34 cellular contexts compared by ENCODE assay signal in the genomic region with DNA sequence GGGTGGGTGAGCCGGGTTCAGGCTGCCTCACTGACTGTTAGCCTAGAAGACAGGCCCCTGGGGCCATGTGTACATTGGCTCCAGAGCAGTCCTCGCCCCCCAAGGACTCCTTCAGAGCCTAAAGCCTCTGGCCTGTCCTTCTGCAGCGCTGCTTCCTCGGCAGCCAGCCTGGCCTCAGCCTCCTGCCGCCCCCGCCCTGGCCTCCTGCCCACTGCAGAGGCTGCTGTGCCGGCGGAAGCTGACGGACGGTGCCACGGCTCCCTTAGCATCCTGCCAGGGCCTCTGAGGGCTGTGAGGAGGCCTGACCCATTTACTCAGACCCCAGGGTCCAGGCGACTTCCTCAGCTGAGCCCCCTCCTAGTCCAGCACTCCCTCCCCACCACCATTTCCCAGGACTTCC. TPM values are rescaled to one million over a fixed set of nuclear protein-coding genes. Genes with fewer than 3 reads are reported as not detected.
DNase-seq lines count a peak whose midpoint lies in the region; ATAC-seq, FAIRE-seq and TF ChIP-seq lines count a peak whose summit lies in the region.
"Had no signal": no experiment of that assay in that cellular context is flagged by ENCODE, and none has a peak within 500 bp of the region (broad histone marks: within the 10 kb centered on the region; RNA-seq: fewer than 3 reads in every experiment).

No MANE protein-coding gene starts in this region.

- peaks cover 52% of the 10 kb centered on the region for H3K27me3 Mint-ChIP-seq in astrocyte (ENCODE audit: low read depth, unreplicated experiment)

- DNase-seq in BE2C, result peak; percentile 70
- DNase-seq in astrocyte (ENCODE audit: low read depth), result peak; percentile 7
- peak; percentile 13 for DNase-seq in myocyte (ENCODE audit: low read depth)
- no peak for DNase-seq in activated CD4-positive, alpha-beta T cell treated with anti-CD3 and anti-CD28 coated beads for 4 hours
- DNase-seq in mesenteric fat pad (ENCODE audit: low spot score), result no peak
- DNase-seq: ACHN; activated CD8-positive, alpha-beta T cell treated with anti-CD3 and anti-CD28 coated beads, Interleukin-2, amount 10 ng/mL, durations not matched to agents 7 days and 5 days; activated effector memory CD4-positive, alpha-beta T cell treated with Interleukin-2 at 50 U/mL for 16 hours; activated naive CD8-positive, alpha-beta T cell treated with anti-CD3 and anti-CD28 coated beads, Interleukin-2, amount 10 ng/mL, durations not matched to agents 7 days and 5 days; activated T-cell treated with anti-CD3 and anti-CD28 coated beads for 4 hours; colonic mucosa; gastrocnemius medialis; GOT3; hippocampal formation; left ventricle myocardium inferior; midbrain; natural killer cell; NCI-H69; pancreas; stimulated activated CD4-positive, alpha-beta T cell treated with anti-CD3 and anti-CD28 coated beads, Interleukin-12 subunit alpha, Interleukin-12 subunit beta, amount 100 ng/mL, for 4 hours; stimulated activated CD4-positive, alpha-beta T cell treated with anti-CD3 and anti-CD28 coated beads, Interleukin-4, amount 100 ng/mL, for 24 hours; stimulated activated naive CD4-positive, alpha-beta T cell had no signal

- no peak for TF ChIP-seq CTCF in BE2C (IDR thresholded peaks at IDR 0.05; ENCODE audit: low read depth, low read length)
- no peak for TF ChIP-seq CTCF in HEK293 (tag by site-specific recombination; IDR thresholded peaks at IDR 0.05)
- no peak for TF ChIP-seq CTCF in astrocyte (IDR thresholded peaks at IDR 0.05; ENCODE audit: insufficient read depth, low read depth, low read length)

- no peaks in the 10 kb centered on the region for H3K4me1 Mint-ChIP-seq in astrocyte (ENCODE audit: low read depth, unreplicated experiment)
- H3K4me1 Mint-ChIP-seq: activated naive CD8-positive, alpha-beta T cell treated with anti-CD3 and anti-CD28 coated beads, Interleukin-2, amount 10 ng/mL, durations not matched to agents 7 days and 5 days; natural killer cell had no signal

- no peak overlapping the region for H2AFZ ChIP-seq in astrocyte (ENCODE audit: low read depth, low read length)

- H3K4me3 Mint-ChIP-seq in astrocyte (ENCODE audit: unreplicated experiment), result no peak overlapping the region
- H3K4me3 Mint-ChIP-seq: activated CD8-positive, alpha-beta T cell treated with anti-CD3 and anti-CD28 coated beads, Interleukin-2, amount 10 ng/mL, durations not matched to agents 7 days and 5 days; activated naive CD8-positive, alpha-beta T cell treated with anti-CD3 and anti-CD28 coated beads, Interleukin-2, amount 10 ng/mL, durations not matched to agents 7 days and 5 days; brain; natural killer cell had no signal

- no peak for ATAC-seq in GM21619 (IDR thresholded peaks at IDR 0.05; ENCODE audit: unreplicated experiment)
- ATAC-seq in GM19324 (IDR thresholded peaks at IDR 0.05; ENCODE audit: low FRiP score, unreplicated experiment), result no peak
- ATAC-seq: activated CD4-positive, CD25-positive, alpha-beta regulatory T cell treated with anti-CD3 and anti-CD28 coated beads, Interleukin-2, amount 50 U/mL, for 24 hours; activated CD8-positive, alpha-beta T cell treated with anti-CD3 and anti-CD28 coated beads, Interleukin-2, amount 10 ng/mL, durations not matched to agents 7 days and 5 days; esophagus mucosa; gastrocnemius medialis; natural killer cell; pancreas; Right ventricle myocardium inferior had no signal

- H3K4me3 ChIP-seq in BE2C (ENCODE audit: low read depth, low read length) (no peak overlapping the region), HEK293 (ENCODE audit: low read depth, low read length) (no peak overlapping the region), astrocyte (ENCODE audit: insufficient read depth, low read depth, low read length) (no peak overlapping the region)
- H3K4me3 ChIP-seq: colonic mucosa, gastrocnemius medialis, left ventricle myocardium inferior, pancreas, right atrium auricular region, thoracic aorta, vagina had no signal

- FAIRE-seq in astrocyte (lab: Jason Lieb, UNC), result no peak
- FAIRE-seq: pancreas had no signal

- H3K27me3 ChIP-seq in BE2C (no peaks in the 10 kb centered on the region), astrocyte (ENCODE audit: insufficient read depth, low read length) (peaks cover 5% of the 10 kb centered on the region)
- H3K27me3 ChIP-seq: pancreas, right atrium auricular region, vagina had no signal

- no peak overlapping the region for H3K4me2 ChIP-seq in astrocyte (ENCODE audit: low read length)
- H3K4me2 ChIP-seq: KMS-11 had no signal

- H3K36me3 Mint-ChIP-seq in astrocyte (ENCODE audit: low read depth, unreplicated experiment), result no peaks in the 10 kb centered on the region
- H3K36me3 Mint-ChIP-seq: activated naive CD8-positive, alpha-beta T cell treated with anti-CD3 and anti-CD28 coated beads, Interleukin-2, amount 10 ng/mL, durations not matched to agents 7 days and 5 days; brain; natural killer cell had no signal

- H3K27ac Mint-ChIP-seq in astrocyte (ENCODE audit: unreplicated experiment), result no peak overlapping the region
- H3K27ac Mint-ChIP-seq: activated CD8-positive, alpha-beta T cell treated with anti-CD3 and anti-CD28 coated beads, Interleukin-2, amount 10 ng/mL, durations not matched to agents 7 days and 5 days; activated naive CD8-positive, alpha-beta T cell treated with anti-CD3 and anti-CD28 coated beads, Interleukin-2, amount 10 ng/mL, durations not matched to agents 7 days and 5 days; brain; natural killer cell had no signal

- no peak overlapping the region for H3K27ac ChIP-seq in HEK293 (ENCODE audit: extremely low read depth, low read depth, low read length)
- H3K27ac ChIP-seq in astrocyte (ENCODE audit: low read depth, low read length), result no peak overlapping the region
- H3K27ac ChIP-seq: C4-2B, colonic mucosa, gastrocnemius medialis, KMS-11, left ventricle myocardium inferior, pancreas, right atrium auricular region, thoracic aorta, vagina had no signal

- H3K9me3 Mint-ChIP-seq in astrocyte (ENCODE audit: unreplicated experiment), result no peaks in the 10 kb centered on the region
- H3K9me3 Mint-ChIP-seq: activated naive CD8-positive, alpha-beta T cell treated with anti-CD3 and anti-CD28 coated beads, Interleukin-2, amount 10 ng/mL, durations not matched to agents 7 days and 5 days; natural killer cell had no signal

- CTCF ChIA-PET in HEK293 (lab: Yijun Ruan, JAX), result interaction anchor here (0.6 kb wide), 1 partner anchor 463 kb away, joined by 3 read pairs; no protein-coding TSS in a partner anchor

- H3K4me1 ChIP-seq in BE2C, result peaks cover 10% of the 10 kb centered on the region
- H3K4me1 ChIP-seq in HEK293 (ENCODE audit: control insufficient read depth, insufficient read depth, low read length), result no peaks in the 10 kb centered on the region
- no peaks in the 10 kb centered on the region for H3K4me1 ChIP-seq in astrocyte (ENCODE audit: insufficient read depth, low read length)
- H3K4me1 ChIP-seq: colonic mucosa, gastrocnemius medialis, vagina had no signal

- H3K9me3 ChIP-seq in BE2C, result no peaks in the 10 kb centered on the region
- no peaks in the 10 kb centered on the region for H3K9me3 ChIP-seq in HEK293 (ENCODE audit: control insufficient read depth, insufficient read depth, low read depth, low read length)
- H3K9me3 ChIP-seq in astrocyte (ENCODE audit: insufficient read depth, low read depth, low read length), result no peaks in the 10 kb centered on the region
- H3K9me3 ChIP-seq: colonic mucosa, gastrocnemius medialis, left ventricle myocardium inferior, pancreas, right atrium auricular region, thoracic aorta, vagina had no signal

- H3K36me3 ChIP-seq in BE2C (peaks cover 43% of the 10 kb centered on the region), HEK293 (ENCODE audit: control insufficient read depth in 2 of 2, insufficient read depth in 1 of 2, low read length in 2 of 2) (no peaks in the 10 kb centered on the region), astrocyte (ENCODE audit: insufficient read depth, low read length) (no peaks in the 10 kb centered on the region)
- H3K36me3 ChIP-seq: colonic mucosa, gastrocnemius medialis, left ventricle myocardium inferior, pancreas, right atrium auricular region, thoracic aorta, vagina had no signal

- H3K79me2 ChIP-seq in astrocyte (ENCODE audit: insufficient read depth, low read length), result no peaks in the 10 kb centered on the region

- POLR2A ChIA-PET in HEK293 (lab: Yijun Ruan, JAX), result no interaction called here

- no peak overlapping the region for H3K9ac ChIP-seq in astrocyte (ENCODE audit: low read length)
- H3K9ac ChIP-seq: KMS-11 had no signal

- H4K20me1 ChIP-seq in astrocyte (ENCODE audit: insufficient read depth, low read length), result no peaks in the 10 kb centered on the region

TF ChIP-seq in HEK293, 187 proteins besides CTCF, POLR2A, EP300 and RAD21:
- TF ChIP-seq EGR2 (tag by site-specific recombination; IDR thresholded peaks at IDR 0.05; ENCODE audit: low read depth), result peak; percentile 40; the same call in 1 of the 2 replicates
- TF ChIP-seq ZFHX2 (tag by site-specific recombination; conservative IDR thresholded peaks at IDR 0.05), result peak; percentile 57
- no peak for TF ChIP-seq ZNF302 (tag by site-specific recombination; IDR thresholded peaks at IDR 0.05; ENCODE audit: low read depth)

RNA-seq across cellular contexts. Expression of a gene that starts 4.9 kb away (rescaled TPM):
- 76.4 TPM for polyA plus RNA-seq in BE2C (2012; ENCODE audit: insufficient read depth, insufficient read length, low read depth)
- 1.7 and 2.7 TPM in 2 replicates for total RNA-seq in astrocyte
- total RNA-seq in myocyte, result 2.8 TPM in 2 replicates
- polyA plus RNA-seq in myocyte (2012), result 6.6 TPM
- total RNA-seq in mesenteric fat pad, result 4.8 TPM
- total RNA-seq: activated CD8-positive, alpha-beta T cell treated with anti-CD3 and anti-CD28 coated beads, Interleukin-2, amount 10 ng/mL, durations not matched to agents 7 days and 5 days; activated naive CD8-positive, alpha-beta T cell treated with anti-CD3 and anti-CD28 coated beads, Interleukin-2, amount 10 ng/mL, durations not matched to agents 7 days and 5 days; natural killer cell had no signal

Comparison
In these comparisons a context has a peak if more than half of its experiments do, and no peak if none do; other contexts are left out.
1. DNase-seq: peak in BE2C (single experiment), astrocyte (single experiment) and myocyte (single experiment); none in activated CD4-positive, alpha-beta T cell treated with anti-CD3 and anti-CD28 coated beads for 4 hours (0 of 2) and mesenteric fat pad (single experiment).